Comparison of ENCODE assay signal across 8 cellular contexts in genomic region chr17:38693700-38694329, GRCh38. TPM values are rescaled to one million over a fixed set of nuclear protein-coding genes. Genes with fewer than 3 reads are reported as not detected.
DNase-seq lines count a peak whose midpoint lies in the region; ATAC-seq and TF ChIP-seq lines count a peak whose summit lies in the region.

No MANE protein-coding gene starts in this region.

- H3K4me3 ChIP-seq in adrenal gland (no peak overlapping the region), psoas muscle (peak overlapping the region; percentile 22)

- H3K4me1 ChIP-seq in adrenal gland (replicated peaks in 1 of 2) = peaks cover 14% of the 10 kb centered on the region in 2 donors
- peaks cover 14% of the 10 kb centered on the region for H3K4me1 ChIP-seq in psoas muscle

- H3K36me3 ChIP-seq in adrenal gland (replicated peaks in 1 of 2) = no peaks in the 10 kb centered on the region
- H3K36me3 ChIP-seq in psoas muscle (ENCODE audit: insufficient read depth in 1 of 2, low read depth in 1 of 2) = no peaks in the 10 kb centered on the region

- WGBS in adrenal gland, 4 donors = 17 to 30% (median 21%) methylated on average over 8 to 12 of the region's 12 CpGs
- WGBS in psoas muscle, 3 donors = 11 to 12% (median 11%) methylated on average over 12 of the region's 12 CpGs

- peak in 1 of 2 donors; percentile 54 for TF ChIP-seq POLR2A in adrenal gland (IDR thresholded peaks at IDR 0.05)
- no peak for TF ChIP-seq POLR2A in erythroblast (IDR thresholded peaks at IDR 0.05; ENCODE audit: low read length)

- peak; percentile 98 to 99 for ATAC-seq in left cardiac atrium
- ATAC-seq in psoas muscle = peak; percentile 88 to 94 (median 92)
- ATAC-seq in GM18907 (IDR thresholded peaks at IDR 0.05; ENCODE audit: unreplicated experiment) = no peak

- TF ChIP-seq CTCF in C4-2B (conservative IDR thresholded peaks at IDR 0.05) (no peak), adrenal gland (IDR thresholded peaks at IDR 0.05) (peak in 1 of 6 experiments; percentile 19), psoas muscle (IDR thresholded peaks at IDR 0.05) (no peak)

- no peaks in the 10 kb centered on the region for H3K27me3 ChIP-seq in adrenal gland
- H3K27me3 ChIP-seq in psoas muscle (ENCODE audit: insufficient read depth in 3 of 3, low read length in 2 of 3) = no peaks in the 10 kb centered on the region

- DNase-seq in adrenal gland = peak; percentile 93 to 99 (median 97)
- DNase-seq in left cardiac atrium = peak; percentile 91
- peak; percentile 91 to 94 for DNase-seq in psoas muscle
- DNase-seq in erythroblast (lab: John Stamatoyannopoulos, UW) = no peak
- DNase-seq in kidney glomerular epithelial cell (lab: John Stamatoyannopoulos, UW) = no peak
- DNase-seq in inferior parietal cortex (ENCODE audit: extremely low spot score) = no peak

- H3K9me3 ChIP-seq in adrenal gland (replicated peaks in 1 of 3) (no peaks in the 10 kb centered on the region), psoas muscle (no peaks in the 10 kb centered on the region)

- H3K27ac ChIP-seq in C4-2B = peak overlapping the region; percentile 76
- H3K27ac ChIP-seq in adrenal gland = peak overlapping the region; percentile 44 to 90 (median 80)
- peak overlapping the region; percentile 67 for H3K27ac ChIP-seq in psoas muscle

- intact Hi-C loops in adrenal gland (cut with DNase I) = no loop called here
- intact Hi-C loops in left cardiac atrium (cut with DNase I) = loop anchor here in 1 of 2 donors (5.0 kb wide), 1 partner anchor 38 kb away; the partner anchor contains the start of gene CISD3
- intact Hi-C loops in psoas muscle (cut with DNase I) = no loop called here

RNA-seq across cellular contexts. Expression of gene MLLT6, which starts 11.3 kb away (rescaled TPM):
- total RNA-seq in adrenal gland = 100 to 1,000 TPM in 4 of 8 donors, 10 to 100 TPM in 4; 63.7 to 191 (median 99.8) TPM
- polyA plus RNA-seq in adrenal gland = 100 to 1,000 TPM in 1 of 3 donors, 10 to 100 TPM in 2; 27.3 to 339 (median 50.5) TPM
- total RNA-seq in left cardiac atrium = 10 to 100 TPM; 76.1 to 88.9 TPM
- 100 to 1,000 TPM in 1 of 4 donors, 10 to 100 TPM in 3; 78.5 to 120 (median 84.9) TPM for total RNA-seq in psoas muscle
- 10 to 100 TPM; 16.3 to 50.2 (median 25.5) TPM for polyA plus RNA-seq in psoas muscle

RNA-seq across cellular contexts. Expression of gene EPOP, which starts 19.1 kb away (rescaled TPM):
- total RNA-seq in adrenal gland = 1 to 10 TPM; 1.5 to 9.4 (median 3.9) TPM
- polyA plus RNA-seq in adrenal gland = 1 to 10 TPM in 2 of 3 donors, under 1 TPM in 1; 0.97 to 2.9 (median 2.7) TPM
- 1 to 10 TPM; 1.4 to 3.9 TPM for total RNA-seq in left cardiac atrium
- 1 to 10 TPM in 1 of 4 donors, under 1 TPM in 3; 0.21 to 1.2 (median 0.63) TPM for total RNA-seq in psoas muscle
- polyA plus RNA-seq in psoas muscle = 1 to 10 TPM in 1 of 3 donors, under 1 TPM in 2; 0.21 to 1.1 (median 0.44) TPM

RNA-seq across cellular contexts. Expression of gene CISD3, which starts 36.3 kb away (rescaled TPM):
- total RNA-seq in adrenal gland (10 to 100 TPM in 7 of 8 donors, 1 to 10 TPM in 1; 9.9 to 78.7 (median 49.7) TPM), left cardiac atrium (10 to 100 TPM; 51.1 to 66.2 TPM), psoas muscle (10 to 100 TPM; 29.9 to 45.5 (median 37.4) TPM)
- polyA plus RNA-seq in adrenal gland (10 to 100 TPM; 36.1 to 45.7 (median 43.2) TPM), psoas muscle (10 to 100 TPM; 39.6 to 83.6 (median 41.5) TPM)

RNA-seq across cellular contexts. Expression of gene PCGF2, which starts 54.3 kb away (rescaled TPM):
- total RNA-seq in adrenal gland (10 to 100 TPM in 7 of 8 donors, 1 to 10 TPM in 1; 7.4 to 82.3 (median 38.9) TPM), left cardiac atrium (10 to 100 TPM; 28.2 to 45.2 TPM), psoas muscle (10 to 100 TPM in 1 of 4 donors, 1 to 10 TPM in 3; 7.1 to 10.8 (median 7.5) TPM)
- polyA plus RNA-seq in adrenal gland (100 to 1,000 TPM in 2 of 3 donors, 10 to 100 TPM in 1; 13.4 to 233 (median 144) TPM), psoas muscle (1 to 10 TPM; 3.3 to 5.8 (median 5.1) TPM)

RNA-seq across cellular contexts. Expression of gene PSMB3, which starts 58.7 kb away (rescaled TPM):
- total RNA-seq in adrenal gland (100 to 1,000 TPM; 138 to 315 (median 235) TPM), left cardiac atrium (100 to 1,000 TPM; 139 to 163 TPM), psoas muscle (100 to 1,000 TPM; 112 to 209 (median 184) TPM)
- polyA plus RNA-seq in adrenal gland (100 to 1,000 TPM; 240 to 556 (median 328) TPM), psoas muscle (100 to 1,000 TPM; 286 to 463 (median 332) TPM)

Comparison
In these comparisons a context has a peak if more than half of its experiments do, and no peak if none do; other contexts are left out.
1. DNase-seq: peak in adrenal gland (7 of 7), left cardiac atrium (single experiment) and psoas muscle (2 of 2); none in erythroblast (0 of 2), kidney glomerular epithelial cell (single experiment) and inferior parietal cortex (single experiment).
2. Peak in every context shown above with its lines, with median percentiles within 50 percentile points of each other: H3K27ac ChIP-seq.